ENCODE assay signal across 1 cellular context in genomic region chr1:185280589-185280988, GRCh38.
TF ChIP-seq lines count a peak whose summit lies in the region.

No MANE protein-coding gene starts in this region.

TF ChIP-seq in HepG2, 621 proteins besides CTCF, POLR2A, EP300 and RAD21:
- TF ChIP-seq ZNF569 (CRISPR knock-in tag; IDR thresholded peaks at IDR 0.05; ENCODE audit: borderline replicate concordance) (no peak), KAT2B (IDR thresholded peaks at IDR 0.05; ENCODE audit: borderline replicate concordance, low read depth, low read length) (no peak), MBNL3 (CRISPR knock-in tag; conservative IDR thresholded peaks at IDR 0.05) (no peak), POGZ (CRISPR knock-in tag; IDR thresholded peaks at IDR 0.05) (no peak), NR2C2 (CRISPR knock-in tag; IDR thresholded peaks at IDR 0.05; ENCODE audit: borderline replicate concordance) (no peak), NFYB (CRISPR knock-in tag; IDR thresholded peaks at IDR 0.05) (no peak), ZNF678 (CRISPR knock-in tag; IDR thresholded peaks at IDR 0.05) (no peak), TFE3 (CRISPR knock-in tag; IDR thresholded peaks at IDR 0.05) (no peak), TCF12 (IDR thresholded peaks at IDR 0.05) (no peak), TCF12 (CRISPR knock-in tag; IDR thresholded peaks at IDR 0.05) (no peak), NCOA5 (CRISPR knock-in tag; IDR thresholded peaks at IDR 0.05) (no peak), NFATC3 (CRISPR knock-in tag; IDR thresholded peaks at IDR 0.05) (no peak), ZBTB7B (CRISPR knock-in tag; IDR thresholded peaks at IDR 0.05) (no peak), NRL (CRISPR knock-in tag; IDR thresholded peaks at IDR 0.05; ENCODE audit: borderline replicate concordance) (no peak), RBFOX2 (IDR thresholded peaks at IDR 0.05; ENCODE audit: low read depth, low read length) (no peak)
- TF ChIP-seq, protein P1, sequence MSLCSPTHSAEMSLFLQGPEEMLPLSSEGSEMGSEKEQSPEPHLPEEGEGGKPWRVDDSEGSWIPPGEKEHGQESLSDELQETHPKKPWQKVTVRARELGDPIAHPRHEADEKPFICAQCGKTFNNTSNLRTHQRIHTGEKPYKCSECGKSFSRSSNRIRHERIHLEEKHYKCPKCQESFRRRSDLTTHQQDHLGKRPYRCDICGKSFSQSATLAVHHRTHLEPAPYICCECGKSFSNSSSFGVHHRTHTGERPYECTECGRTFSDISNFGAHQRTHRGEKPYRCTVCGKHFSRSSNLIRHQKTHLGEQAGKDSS (CRISPR knock-in tag; IDR thresholded peaks at IDR 0.05; ENCODE audit: borderline replicate concordance, low read depth), result no peak
